9 cellular contexts compared by ENCODE assay signal in genomic region chr5:10565785-10566506, GRCh38. TPM values are rescaled to one million over a fixed set of nuclear protein-coding genes. Genes with fewer than 3 reads are reported as not detected.
DNase-seq lines count a peak whose midpoint lies in the region; ATAC-seq and TF ChIP-seq lines count a peak whose summit lies in the region.
"Had no signal": no experiment of that assay in that cellular context is flagged by ENCODE, and none has a peak within 500 bp of the region (broad histone marks: within the 10 kb centered on the region; RNA-seq: fewer than 3 reads in every experiment).

No MANE protein-coding gene starts in this region.

- TF ChIP-seq POLR2A in gastroesophageal sphincter (IDR thresholded peaks at IDR 0.05) = no peak

- CTCF ChIA-PET in SK-N-SH (lab: Yijun Ruan, JAX) = interaction anchor here (0.9 to 2.2 kb wide), 2 partner anchors 62 to 282 kb away, joined by 3 to 6 read pairs; no protein-coding TSS in a partner anchor

- no peaks in the 10 kb centered on the region for H3K36me3 ChIP-seq in SK-N-SH (replicated peaks in 1 of 2; ENCODE audit: control insufficient read depth in 1 of 2, insufficient read depth in 2 of 2, low read length in 1 of 2)
- H3K36me3 ChIP-seq in RWPE2 (ENCODE audit: low read depth) = no peaks in the 10 kb centered on the region
- no peaks in the 10 kb centered on the region for H3K36me3 ChIP-seq in gastroesophageal sphincter

- no peaks in the 10 kb centered on the region for H3K9me3 Mint-ChIP-seq in stimulated activated memory B cell treated with anti-CD40 and anti-IgM and Interleukin-4, amounts not matched to agents 10 μg/mL and 1 μg/mL and 100 μg/mL, for 72 hours

- 0 out of 2 replicates have a peak overlapping the region, but pooled peaks have one; percentile 97 for H3K9ac ChIP-seq in SK-N-SH

- DNase-seq in SK-N-SH (no peak), RWPE2 (ENCODE audit: low spot score) (no peak), GM13976 (ENCODE audit: low spot score) (no peak)
- DNase-seq in stimulated activated naive CD4-positive, alpha-beta T cell (lab: John Stamatoyannopoulos, UW) = no peak
- DNase-seq: NCI-H748 treated with DMSO at 0.1 percent for 48 hours had no signal

- H3K9me3 ChIP-seq in SK-N-SH = no peaks in the 10 kb centered on the region
- no peaks in the 10 kb centered on the region for H3K9me3 ChIP-seq in RWPE2 (ENCODE audit: severe bottlenecking)
- no peaks in the 10 kb centered on the region for H3K9me3 ChIP-seq in gastroesophageal sphincter

- ATAC-seq in SK-N-SH treated with all-trans-retinoic acid at 6 μM for 48 hours (no peak), RWPE2 (ENCODE audit: low read depth) (no peak), gastroesophageal sphincter (no peak), HG03457 (IDR thresholded peaks at IDR 0.05; ENCODE audit: unreplicated experiment) (no peak)
- no peak for ATAC-seq in stimulated activated memory B cell treated with anti-CD40 and anti-IgM and Interleukin-4, amounts not matched to agents 10 μg/mL and 1 μg/mL and 100 μg/mL, for 72 hours

- no peak for TF ChIP-seq CTCF in SK-N-SH (IDR thresholded peaks at IDR 0.05)
- no peak for TF ChIP-seq CTCF in RWPE2 (IDR thresholded peaks at IDR 0.05; ENCODE audit: poor library complexity, severe bottlenecking)
- TF ChIP-seq CTCF in gastroesophageal sphincter (IDR thresholded peaks at IDR 0.05) = no peak
- TF ChIP-seq CTCF in GM13976 (IDR thresholded peaks at IDR 0.05; ENCODE audit: borderline replicate concordance, control extremely low read depth, extremely low read depth, insufficient read depth, missing control alignments) = no peak

- H3K4me1 ChIP-seq in SK-N-SH (ENCODE audit: control insufficient read depth in 1 of 2, insufficient read depth in 2 of 2, low read depth in 1 of 2, low read length in 1 of 2) (peaks cover 3 to 15% of the 10 kb centered on the region in 2 experiments; a peak in 2 of 4 replicates), RWPE2 (ENCODE audit: insufficient read depth, poor library complexity, severe bottlenecking) (peaks cover 13% of the 10 kb centered on the region), gastroesophageal sphincter (peaks cover 0 to 51% (median 14%) of the 10 kb centered on the region in 3 donors)

- peak overlapping the region; percentile 97 for H3K4me2 ChIP-seq in SK-N-SH

- peaks cover 31% of the 10 kb centered on the region for H4K20me1 ChIP-seq in SK-N-SH (ENCODE audit: insufficient read depth)

- H3K27ac ChIP-seq in SK-N-SH (ENCODE audit: low read depth in 2 of 2, low read length in 1 of 2) (no peak overlapping the region), RWPE2 (ENCODE audit: poor library complexity, severe bottlenecking) (no peak overlapping the region), gastroesophageal sphincter (peak overlapping the region in 2 of 4 donors; percentile 79 to 85)

- WGBS in SK-N-SH (ENCODE audit: low lambda C conversion rate) = 86% methylated on average over 6 of the region's 11 CpGs
- 71 to 80% methylated on average over 1 to 6 of the region's 11 CpGs for WGBS in gastroesophageal sphincter (ENCODE audit: low coverage in 1 of 2), 2 donors

- peak overlapping the region; percentile 95 for H3K27ac Mint-ChIP-seq in stimulated activated memory B cell treated with anti-CD40 and anti-IgM and Interleukin-4, amounts not matched to agents 10 μg/mL and 1 μg/mL and 100 μg/mL, for 72 hours

- H3K27me3 ChIP-seq in SK-N-SH (ENCODE audit: insufficient read depth) (no peaks in the 10 kb centered on the region), RWPE2 (ENCODE audit: insufficient read depth, poor library complexity, severe bottlenecking) (no peaks in the 10 kb centered on the region), gastroesophageal sphincter (peaks cover 52% of the 10 kb centered on the region)

- H3F3A ChIP-seq in SK-N-SH (replicated peaks; ENCODE audit: insufficient read depth) = peaks cover 3% of the 10 kb centered on the region

- peak overlapping the region; percentile 96 for H3K4me3 Mint-ChIP-seq in stimulated activated memory B cell treated with anti-CD40 and anti-IgM and Interleukin-4, amounts not matched to agents 10 μg/mL and 1 μg/mL and 100 μg/mL, for 72 hours

- POLR2A ChIA-PET in SK-N-SH (lab: Yijun Ruan, JAX) = no interaction called here

- no peaks in the 10 kb centered on the region for H3K27me3 Mint-ChIP-seq in stimulated activated memory B cell treated with anti-CD40 and anti-IgM and Interleukin-4, amounts not matched to agents 10 μg/mL and 1 μg/mL and 100 μg/mL, for 72 hours

- H2AFZ ChIP-seq in SK-N-SH (ENCODE audit: low read depth) = no peak overlapping the region

- no peak for TF ChIP-seq EP300 in SK-N-SH (IDR thresholded peaks at IDR 0.05; ENCODE audit: borderline replicate concordance in 1 of 2, low read depth in 1 of 2, low read length in 1 of 2)
- no peak for TF ChIP-seq EP300 in gastroesophageal sphincter (IDR thresholded peaks at IDR 0.05)

- peaks cover 45% of the 10 kb centered on the region for H3K36me3 Mint-ChIP-seq in stimulated activated memory B cell treated with anti-CD40 and anti-IgM and Interleukin-4, amounts not matched to agents 10 μg/mL and 1 μg/mL and 100 μg/mL, for 72 hours

- peaks cover 72% of the 10 kb centered on the region for H3K4me1 Mint-ChIP-seq in stimulated activated memory B cell treated with anti-CD40 and anti-IgM and Interleukin-4, amounts not matched to agents 10 μg/mL and 1 μg/mL and 100 μg/mL, for 72 hours

- H3K4me3 ChIP-seq in SK-N-SH (ENCODE audit: low read depth in 2 of 2, low read length in 1 of 2) (peak overlapping the region; percentile 65 to 74; a peak in 3 of 4 replicates), RWPE2 (ENCODE audit: severe bottlenecking) (peak overlapping the region; percentile 91), gastroesophageal sphincter (peak overlapping the region; percentile 39 to 73)

- peaks cover 62% of the 10 kb centered on the region for H3K79me2 ChIP-seq in SK-N-SH (ENCODE audit: insufficient read depth)

- H3K9me2 ChIP-seq in SK-N-SH = no peaks in the 10 kb centered on the region

- in situ Hi-C loops in GM13976 (cut with MboI; ENCODE audit: low sequenced_read_pairs, unreplicated experiment) = no loop called here

- no peak for TF ChIP-seq RAD21 in SK-N-SH (IDR thresholded peaks at IDR 0.05; ENCODE audit: low read length)

TF ChIP-seq in SK-N-SH, 30 proteins besides CTCF, POLR2A, EP300 and RAD21:
- TF ChIP-seq SMC3 (IDR thresholded peaks at IDR 0.05; ENCODE audit: low read depth, low read length) = no peak
- TF ChIP-seq USF2 (IDR thresholded peaks at IDR 0.05; ENCODE audit: borderline replicate concordance, low read depth, low read length) = no peak

TF ChIP-seq in SK-N-SH treated with all-trans-retinoic acid at 6 μM for 48 hours, 23 proteins besides CTCF, POLR2A, EP300 and RAD21:
- TF ChIP-seq ZNF8 (CRISPR knock-in tag; IDR thresholded peaks at IDR 0.05) (no peak), ISL1 (CRISPR knock-in tag; IDR thresholded peaks at IDR 0.05) (no peak)
TF ChIP-seq in SK-N-SH treated with all-trans-retinoic acid at 6 μM for 48 hours: peak in this region for 0.

RNA-seq across cellular contexts. Expression of gene ANKRD33B, which starts 2.1 kb away (rescaled TPM):
- 1.8 and 1.9 TPM in 2 replicates for polyA plus RNA-seq in SK-N-SH (2012; rRNA removed)
- polyA plus RNA-seq in SK-N-SH (2012; cell fraction: cytosol; rRNA removed) = 1.2 and 1.7 TPM in 2 replicates
- 4.3 and 7.0 TPM in 2 replicates for polyA plus RNA-seq in SK-N-SH (2012; cell fraction: nucleus; rRNA removed)
- total RNA-seq in gastroesophageal sphincter = 10 to 100 TPM in 1 of 4 donors, 1 to 10 TPM in 3; 4.4 to 17.2 (median 5.9) TPM
